ENCODE assay signal across 16 cellular contexts in the genomic region with DNA sequence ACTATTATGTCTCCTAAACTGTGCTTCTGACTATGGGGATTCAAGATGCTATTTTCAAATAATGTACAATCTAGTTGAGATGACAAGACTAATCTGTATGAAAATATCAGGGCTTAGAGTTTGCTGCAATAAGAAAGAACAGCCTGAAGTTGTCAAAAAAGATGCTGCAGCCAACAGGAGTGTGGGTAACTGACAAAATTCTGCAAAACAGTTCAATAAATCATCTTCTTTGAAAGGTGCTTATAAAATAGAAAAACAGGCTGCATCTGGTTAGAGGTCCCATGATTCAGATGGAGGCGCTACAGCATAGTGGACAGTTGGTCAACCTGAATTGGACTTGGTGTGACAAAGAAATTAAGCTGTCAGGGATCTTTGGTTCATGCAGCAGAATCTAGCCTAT.
DNase-seq lines count a peak whose midpoint lies in the region; TF ChIP-seq lines count a peak whose summit lies in the region.
"Had no signal": no experiment of that assay in that cellular context is flagged by ENCODE, and none has a peak within 500 bp of the region (broad histone marks: within the 10 kb centered on the region; RNA-seq: fewer than 3 reads in every experiment).

No MANE protein-coding gene starts in this region.

- H3K27ac ChIP-seq in WERI-Rb-1: no peak overlapping the region
- H3K27ac ChIP-seq in endodermal cell (ENCODE audit: low read depth, low read length): peak overlapping the region; percentile 30
- H3K27ac ChIP-seq in sigmoid colon: peak overlapping the region in 1 of 4 donors; percentile 13

- H3K27me3 ChIP-seq in WERI-Rb-1 (ENCODE audit: insufficient read depth, low read depth, severe bottlenecking): no peaks in the 10 kb centered on the region
- no peaks in the 10 kb centered on the region for H3K27me3 ChIP-seq in endodermal cell (ENCODE audit: control insufficient read depth, insufficient read depth, low read length, poor library complexity, severe bottlenecking)
- no peaks in the 10 kb centered on the region for H3K27me3 ChIP-seq in sigmoid colon

- H3K36me3 Mint-ChIP-seq in endodermal cell (ENCODE audit: low read depth): no peaks in the 10 kb centered on the region
- H3K36me3 Mint-ChIP-seq in nephron (ENCODE audit: low read depth): no peaks in the 10 kb centered on the region
- H3K36me3 Mint-ChIP-seq: CD4-positive, alpha-beta memory T cell had no signal

- H3K36me3 ChIP-seq in WERI-Rb-1: no peaks in the 10 kb centered on the region
- no peaks in the 10 kb centered on the region for H3K36me3 ChIP-seq in endodermal cell (ENCODE audit: control insufficient read depth, insufficient read depth, low read length)
- no peaks in the 10 kb centered on the region for H3K36me3 ChIP-seq in sigmoid colon
- H3K36me3 ChIP-seq: HAP-1 had no signal

- no peak overlapping the region for H3K4me3 Mint-ChIP-seq in endodermal cell
- no peak overlapping the region for H3K4me3 Mint-ChIP-seq in nephron
- H3K4me3 Mint-ChIP-seq: CD4-positive, alpha-beta memory T cell; HFFc6 had no signal

- no peak overlapping the region for H3K27ac Mint-ChIP-seq in endodermal cell
- peak overlapping the region in 2 of 3 experiments; percentile 8 to 46 for H3K27ac Mint-ChIP-seq in nephron
- H3K27ac Mint-ChIP-seq: CD4-positive, alpha-beta memory T cell; HFFc6 had no signal

- H3K27me3 Mint-ChIP-seq in endodermal cell (ENCODE audit: insufficient read depth) (no peaks in the 10 kb centered on the region), nephron (ENCODE audit: low read depth) (no peaks in the 10 kb centered on the region)
- H3K27me3 Mint-ChIP-seq: CD4-positive, alpha-beta memory T cell had no signal

- H3K9me3 Mint-ChIP-seq in endodermal cell (peaks cover 9% of the 10 kb centered on the region), nephron (peaks cover 3% of the 10 kb centered on the region)
- H3K9me3 Mint-ChIP-seq: HFFc6 had no signal

- TF ChIP-seq CTCF in WERI-Rb-1 (IDR thresholded peaks at IDR 0.05; ENCODE audit: low read depth, low read length) (0 out of 2 replicates have a peak, but pooled peaks have one; percentile 8), endodermal cell (conservative IDR thresholded peaks at IDR 0.05) (no peak), nephron (IDR thresholded peaks at IDR 0.05; ENCODE audit: unreplicated experiment in 3 of 3) (no peak), sigmoid colon (IDR thresholded peaks at IDR 0.05) (no peak), foreskin fibroblast (IDR thresholded peaks at IDR 0.05; ENCODE audit: low read depth, low read length) (no peak)

- WGBS in endodermal cell (ENCODE audit: insufficient coverage in 1 of 2, insufficient read length in 1 of 2), 2 experiments: 82 to 100% methylated on average over 1 of the region's 1 CpG
- 89 to 91% methylated on average over 1 of the region's 1 CpG for WGBS in sigmoid colon, 2 donors

- DNase-seq in WERI-Rb-1 (no peak), endodermal cell (no peak), sigmoid colon (peak; percentile 60), foreskin fibroblast (no peak), NCI-H1417 treated with DMSO at 0.1 percent for 48 hours (lab: John Stamatoyannopoulos, UW) (no peak), NCI-H1417 (lab: John Stamatoyannopoulos, UW) (no peak)
- DNase-seq: Calu3; CD4-positive, alpha-beta memory T cell; COR-L47; DMS153; DMS79 treated with DMSO at 0.1 percent for 48 hours; GF-D8; GOT3; HFFc6 had no signal

- H3K9ac ChIP-seq in endodermal cell (ENCODE audit: extremely low read depth, low read length, poor library complexity, severe bottlenecking): no peak overlapping the region

- H3K4me1 ChIP-seq in endodermal cell (ENCODE audit: control insufficient read depth, insufficient read depth, low read length) (no peaks in the 10 kb centered on the region), sigmoid colon (peaks cover 0 to 11% (median 4%) of the 10 kb centered on the region in 4 donors)
- H3K4me1 ChIP-seq: HAP-1 had no signal

- H3K4me1 Mint-ChIP-seq in endodermal cell (peaks cover 18% of the 10 kb centered on the region), nephron (peaks cover 14% of the 10 kb centered on the region)
- H3K4me1 Mint-ChIP-seq: CD4-positive, alpha-beta memory T cell had no signal

- no peak for TF ChIP-seq EP300 in sigmoid colon (IDR thresholded peaks at IDR 0.05)

- H3K9me3 ChIP-seq in WERI-Rb-1 (ENCODE audit: severe bottlenecking) (no peaks in the 10 kb centered on the region), endodermal cell (ENCODE audit: control insufficient read depth, low read length) (peaks cover 25% of the 10 kb centered on the region), sigmoid colon (no peaks in the 10 kb centered on the region)
- H3K9me3 ChIP-seq: HAP-1 had no signal

- no peak for TF ChIP-seq POLR2A in sigmoid colon (IDR thresholded peaks at IDR 0.05)

- H3K4me3 ChIP-seq in WERI-Rb-1 (ENCODE audit: low read depth, low read length): no peak overlapping the region
- no peak overlapping the region for H3K4me3 ChIP-seq in endodermal cell (ENCODE audit: low read length)
- no peak overlapping the region for H3K4me3 ChIP-seq in sigmoid colon
- H3K4me3 ChIP-seq in foreskin fibroblast (ENCODE audit: low read depth in 1 of 2, low read length in 2 of 2): no peak overlapping the region
- H3K4me3 ChIP-seq: HAP-1 had no signal

- intact Hi-C loops in sigmoid colon (cut with DNase I): no loop called here
